ENCODE assay signal across 20 cellular contexts in genomic region chr2:25596506-25596905, GRCh38.
"Had no signal": no experiment of that assay in that cellular context is flagged by ENCODE, and none has a peak within 500 bp of the region (broad histone marks: within the 10 kb centered on the region; RNA-seq: fewer than 3 reads in every experiment).

No MANE protein-coding gene starts in this region.

- H3K4me1 ChIP-seq: left lung, neural progenitor cell, upper lobe of right lung had no signal

- H2AFZ ChIP-seq: neural progenitor cell had no signal

- H3K9me3 Mint-ChIP-seq: activated CD4-positive, alpha-beta memory T cell treated with anti-CD3 and anti-CD28 coated beads for 36 hours; activated naive CD4-positive, alpha-beta T cell treated with anti-CD3 and anti-CD28 coated beads, Interleukin-2, amount 10 ng/mL, durations not matched to agents 7 days and 5 days; naive thymus-derived CD8-positive, alpha-beta T cell; neural progenitor cell had no signal

- DNase-seq: activated CD4-positive, alpha-beta memory T cell treated with anti-CD3 and anti-CD28 coated beads for 36 hours; activated CD4-positive, alpha-beta T cell treated with anti-CD3 and anti-CD28 coated beads for 48 hours; activated effector memory CD4-positive, alpha-beta T cell treated with anti-CD3 and anti-CD28 coated beads, Interleukin-2, amount 50 U/mL, for 16 hours; activated naive CD4-positive, alpha-beta T cell treated with anti-CD3 and anti-CD28 coated beads, Interleukin-2, amount 10 ng/mL, durations not matched to agents 7 days and 5 days; anterior cingulate cortex; brain microvascular endothelial cell; caudate nucleus; foreskin keratinocyte; left lung; naive thymus-derived CD8-positive, alpha-beta T cell; retina; spleen; stimulated activated CD4-positive, alpha-beta T cell treated with anti-CD3 and anti-CD28 coated beads, Interleukin-4, amount 100 ng/mL, for 1 hour; stimulated activated naive CD4-positive, alpha-beta T cell; upper lobe of right lung had no signal

- H3K9me3 ChIP-seq: left lung, spleen, upper lobe of right lung had no signal

- H3K4me2 ChIP-seq: neural progenitor cell had no signal

- FAIRE-seq: endometrium had no signal

- H3K9ac ChIP-seq: neural progenitor cell had no signal

- H3K36me3 ChIP-seq: brain microvascular endothelial cell, left lung, neural progenitor cell, spleen, upper lobe of right lung had no signal

- H3K4me1 Mint-ChIP-seq: neural progenitor cell had no signal

- ATAC-seq: foreskin keratinocyte; left lung; naive thymus-derived CD8-positive, alpha-beta T cell; upper lobe of right lung had no signal

- H3K27ac ChIP-seq: brain microvascular endothelial cell, coronary artery, foreskin keratinocyte, left lung, neural progenitor cell, spleen, upper lobe of right lung had no signal

- H3K27ac Mint-ChIP-seq: activated CD4-positive, alpha-beta memory T cell treated with anti-CD3 and anti-CD28 coated beads for 36 hours; activated naive CD4-positive, alpha-beta T cell treated with anti-CD3 and anti-CD28 coated beads, Interleukin-2, amount 10 ng/mL, durations not matched to agents 7 days and 5 days; neural progenitor cell; progenitor cell of endocrine pancreas had no signal

- H3K27me3 ChIP-seq: brain microvascular endothelial cell, foreskin keratinocyte, left lung, neural progenitor cell, spleen, upper lobe of right lung had no signal

- H3K4me3 Mint-ChIP-seq: activated CD4-positive, alpha-beta memory T cell treated with anti-CD3 and anti-CD28 coated beads for 36 hours; activated naive CD4-positive, alpha-beta T cell treated with anti-CD3 and anti-CD28 coated beads, Interleukin-2, amount 10 ng/mL, durations not matched to agents 7 days and 5 days; naive thymus-derived CD8-positive, alpha-beta T cell; neural progenitor cell had no signal

- H3K4me3 ChIP-seq: coronary artery, left lung, lung, neural progenitor cell, spleen, upper lobe of right lung had no signal

- H3K27me3 Mint-ChIP-seq: activated CD4-positive, alpha-beta memory T cell treated with anti-CD3 and anti-CD28 coated beads for 36 hours; activated naive CD4-positive, alpha-beta T cell treated with anti-CD3 and anti-CD28 coated beads, Interleukin-2, amount 10 ng/mL, durations not matched to agents 7 days and 5 days; naive thymus-derived CD8-positive, alpha-beta T cell; progenitor cell of endocrine pancreas had no signal
